Comparison of ENCODE assay signal across 21 cellular contexts in genomic region chr6:106716966-106717365, GRCh38.
DNase-seq lines count a peak whose midpoint lies in the region; ATAC-seq and TF ChIP-seq lines count a peak whose summit lies in the region.
"Had no signal": no experiment of that assay in that cellular context is flagged by ENCODE, and none has a peak within 500 bp of the region (broad histone marks: within the 10 kb centered on the region; RNA-seq: fewer than 3 reads in every experiment).

No MANE protein-coding gene starts in this region.

- H3K9ac ChIP-seq in BLaER1 (no peak overlapping the region), Karpas-422 (ENCODE audit: low read length) (peak overlapping the region; percentile 74), colonic mucosa (ENCODE audit: low read depth in 2 of 2, low read length in 2 of 2) (no peak overlapping the region)

- intact Hi-C loops in colonic mucosa (cut with DNase I): no loop called here
- intact Hi-C loops in heart right ventricle (cut with DNase I): no loop called here
- intact Hi-C loops in esophagus squamous epithelium (cut with DNase I): no loop called here

- no peak for TF ChIP-seq POLR2A in esophagus squamous epithelium (IDR thresholded peaks at IDR 0.05)

- H3K27ac Mint-ChIP-seq in naive B cell (peak overlapping the region in 3 of 6 donors; percentile 28 to 83 (median 57)), GM23338 (no peak overlapping the region)

- no peaks in the 10 kb centered on the region for H4K20me1 ChIP-seq in BLaER1
- H4K20me1 ChIP-seq in Karpas-422 (ENCODE audit: insufficient read depth, low read depth, low read length): no peaks in the 10 kb centered on the region
- no peaks in the 10 kb centered on the region for H4K20me1 ChIP-seq in GM23338 (replicated peaks; ENCODE audit: insufficient read depth)

- ATAC-seq in naive B cell (ENCODE audit: low read depth in 2 of 2) (no peak), heart right ventricle (no peak), GM23338 (no peak)
- ATAC-seq: GM12878, HepG2 had no signal

- H3K4me1 Mint-ChIP-seq in naive B cell (peaks cover 45 to 57% (median 51%) of the 10 kb centered on the region in 3 donors), GM23338 (peaks cover 39% of the 10 kb centered on the region)

- no peaks in the 10 kb centered on the region for H3K79me2 ChIP-seq in Karpas-422 (ENCODE audit: low read length)
- no peaks in the 10 kb centered on the region for H3K79me2 ChIP-seq in GM23338 (replicated peaks; ENCODE audit: insufficient read depth)

- TF ChIP-seq CTCF in colonic mucosa (IDR thresholded peaks at IDR 0.05) (no peak), heart right ventricle (IDR thresholded peaks at IDR 0.05) (no peak), esophagus squamous epithelium (IDR thresholded peaks at IDR 0.05) (no peak), GM23338 (conservative IDR thresholded peaks at IDR 0.05; ENCODE audit: low read depth in 2 of 2) (no peak)

- H3K9me2 ChIP-seq in Karpas-422 (replicated peaks; ENCODE audit: insufficient read depth, low read length) (no peaks in the 10 kb centered on the region), GM23338 (ENCODE audit: insufficient read depth) (no peaks in the 10 kb centered on the region)

- DNase-seq in Karpas-422: peak; percentile 71
- DNase-seq in colonic mucosa: peak; percentile 29
- no peak for DNase-seq in naive B cell
- no peak for DNase-seq in heart right ventricle
- DNase-seq in activated gamma-delta T cell treated with Interleukin-2 at 50 U/mL for 16 hours: no peak
- DNase-seq in esophagus squamous epithelium (lab: John Stamatoyannopoulos, UW): no peak
- DNase-seq in GM23338 (ENCODE audit: low spot score): no peak
- DNase-seq: AML-193, COR-L47, DMS79 treated with DMSO at 0.1 percent for 48 hours, KBM-7, NCI-H1105, NCI-H2029 treated with DMSO at 0.1 percent for 48 hours, NCI-H226, NCI-H510A treated with DMSO at 0.1 percent for 48 hours, NCI-H774, Right ventricle myocardium superior had no signal

- H2AFZ ChIP-seq in Karpas-422 (ENCODE audit: low read length): no peak overlapping the region
- no peak overlapping the region for H2AFZ ChIP-seq in GM23338

- H3K27ac ChIP-seq in BLaER1 (peak overlapping the region; percentile 49; the same call in 1 of the 2 replicates), Karpas-422 (ENCODE audit: low read length) (peak overlapping the region; percentile 99), colonic mucosa (peak overlapping the region; percentile 57), heart right ventricle (no peak overlapping the region), esophagus squamous epithelium (no peak overlapping the region), GM23338 (ENCODE audit: low read depth) (no peak overlapping the region)

- no peaks in the 10 kb centered on the region for H3K36me3 Mint-ChIP-seq in naive B cell
- H3K36me3 Mint-ChIP-seq in GM23338 (ENCODE audit: low read depth): no peaks in the 10 kb centered on the region

- 73 to 75% methylated on average over 2 of the region's 2 CpGs for WGBS in heart right ventricle, 2 donors
- WGBS in esophagus squamous epithelium, 2 donors: 77 to 96% methylated on average over 2 of the region's 2 CpGs

- H3K4me3 Mint-ChIP-seq in naive B cell: peak overlapping the region in 5 of 8 donors; percentile 4 to 79 (median 59)
- H3K4me3 Mint-ChIP-seq in GM23338: no peak overlapping the region; the same call in 2 of the 3 replicates

- H3K4me3 ChIP-seq in BLaER1 (no peak overlapping the region), Karpas-422 (ENCODE audit: low read length) (peak overlapping the region; percentile 53), colonic mucosa (no peak overlapping the region), heart right ventricle (no peak overlapping the region), esophagus squamous epithelium (no peak overlapping the region), GM23338 (no peak overlapping the region)
- H3K4me3 ChIP-seq: GM12878, HAP-1 had no signal

- H3K9me3 Mint-ChIP-seq in naive B cell (peaks cover 0 to 4% (median 0%) of the 10 kb centered on the region in 7 donors), GM23338 (no peaks in the 10 kb centered on the region; the same call in 2 of the 3 replicates)

- peaks cover 55% of the 10 kb centered on the region for H3K4me1 ChIP-seq in BLaER1
- peaks cover 71% of the 10 kb centered on the region for H3K4me1 ChIP-seq in Karpas-422 (ENCODE audit: low read length)
- H3K4me1 ChIP-seq in colonic mucosa: peaks cover 11% of the 10 kb centered on the region
- no peaks in the 10 kb centered on the region for H3K4me1 ChIP-seq in heart right ventricle
- H3K4me1 ChIP-seq in esophagus squamous epithelium: peaks cover 0 to 8% (median 0%) of the 10 kb centered on the region in 3 donors
- H3K4me1 ChIP-seq in GM23338 (ENCODE audit: insufficient read depth): peaks cover 4% of the 10 kb centered on the region; the same call in 1 of the 2 replicates
- H3K4me1 ChIP-seq: HAP-1 had no signal

- H3K27me3 Mint-ChIP-seq in naive B cell (no peaks in the 10 kb centered on the region), GM23338 (ENCODE audit: insufficient read depth, low read depth, poor library complexity) (peaks cover 5% of the 10 kb centered on the region)

- H3K9me3 ChIP-seq in BLaER1: 0 out of 2 replicates have a peak, but pooled peaks cover 4% of the 10 kb centered on the region
- no peaks in the 10 kb centered on the region for H3K9me3 ChIP-seq in Karpas-422 (ENCODE audit: low read length)
- no peaks in the 10 kb centered on the region for H3K9me3 ChIP-seq in colonic mucosa
- H3K9me3 ChIP-seq in heart right ventricle: no peaks in the 10 kb centered on the region
- H3K9me3 ChIP-seq in esophagus squamous epithelium: no peaks in the 10 kb centered on the region
- H3K9me3 ChIP-seq: HAP-1 had no signal

- H3K27me3 ChIP-seq in BLaER1: no peaks in the 10 kb centered on the region
- H3K27me3 ChIP-seq in Karpas-422 (ENCODE audit: low read length): no peaks in the 10 kb centered on the region
- no peaks in the 10 kb centered on the region for H3K27me3 ChIP-seq in colonic mucosa
- peaks cover 0 to 8% (median 3%) of the 10 kb centered on the region in 7 donors for H3K27me3 ChIP-seq in heart right ventricle
- no peaks in the 10 kb centered on the region for H3K27me3 ChIP-seq in esophagus squamous epithelium
- no peaks in the 10 kb centered on the region for H3K27me3 ChIP-seq in GM23338 (ENCODE audit: insufficient read depth)

- H3K4me2 ChIP-seq in BLaER1 (peak overlapping the region; percentile 92), Karpas-422 (ENCODE audit: low read depth, low read length, poor library complexity, severe bottlenecking) (peak overlapping the region; percentile 81), GM23338 (no peak overlapping the region)

- H3K36me3 ChIP-seq in BLaER1 (no peaks in the 10 kb centered on the region), Karpas-422 (ENCODE audit: insufficient read depth, low read length) (no peaks in the 10 kb centered on the region), colonic mucosa (no peaks in the 10 kb centered on the region), heart right ventricle (no peaks in the 10 kb centered on the region), esophagus squamous epithelium (no peaks in the 10 kb centered on the region), GM23338 (ENCODE audit: insufficient read depth) (no peaks in the 10 kb centered on the region)
- H3K36me3 ChIP-seq: HAP-1 had no signal

- H3F3A ChIP-seq in GM23338 (replicated peaks; ENCODE audit: low read depth): no peaks in the 10 kb centered on the region

TF ChIP-seq in GM23338, 12 proteins besides CTCF, POLR2A, EP300 and RAD21:
- TF ChIP-seq EZH2 (IDR thresholded peaks at IDR 0.05; ENCODE audit: low read depth, unreplicated experiment) (no peak), STAT1 (IDR thresholded peaks at IDR 0.05; ENCODE audit: unreplicated experiment) (no peak), ZNF114 (CRISPR knock-in tag; IDR thresholded peaks at IDR 0.05) (no peak), NANOG (IDR thresholded peaks at IDR 0.05; ENCODE audit: borderline replicate concordance) (no peak), CREB1 (CRISPR knock-in tag; IDR thresholded peaks at IDR 0.05; ENCODE audit: low read depth) (no peak)

Comparison
In these comparisons a context has a peak if more than half of its experiments do, and no peak if none do; other contexts are left out.
1. H3K27ac ChIP-seq: peak in BLaER1 (single experiment), Karpas-422 (single experiment) and colonic mucosa (single experiment); none in heart right ventricle (0 of 10), esophagus squamous epithelium (0 of 4) and GM23338 (single experiment).
2. DNase-seq: peak in Karpas-422 (single experiment) and colonic mucosa (single experiment); none in naive B cell (single experiment), heart right ventricle (0 of 2), activated gamma-delta T cell treated with Interleukin-2 at 50 U/mL for 16 hours (single experiment), esophagus squamous epithelium (single experiment) and GM23338 (single experiment).